ENCODE assay signal across 8 cellular contexts in genomic region chr14:50830932-50831703, GRCh38. TPM values are rescaled to one million over a fixed set of nuclear protein-coding genes. Genes with fewer than 3 reads are reported as not detected.
DNase-seq lines count a peak whose midpoint lies in the region; ATAC-seq, FAIRE-seq and TF ChIP-seq lines count a peak whose summit lies in the region.

NIN (minus strand) TSS chr14:50831162; CDS start chr14:50822056, 9,106 bp downstream.

- peak; percentile 88 for FAIRE-seq in GM12891 (lab: Jason Lieb, UNC)
- no peak for FAIRE-seq in astrocyte (lab: Jason Lieb, UNC)

- peak within 1 kb of the TSS; percentile 97 for H3K4me3 Mint-ChIP-seq in astrocyte (ENCODE audit: unreplicated experiment)

- intact Hi-C loops in T-helper 2 cell treated with Interferon-gamma antibody and Interleukin-4, amounts not matched to agents 100 ng/mL and 5 ng/mL, for 36 hours (cut with micrococcal nuclease), result loop anchor here (1.0 to 10.0 kb wide), 7 partner anchors 9 to 966 kb away; partner anchors contain the start of genes DMAC2L and L2HGDH

- no peaks in the 10 kb centered on the region for H3K9me2 ChIP-seq in hepatocyte (replicated peaks; ENCODE audit: insufficient read depth)

- no peaks in the 10 kb centered on the region for H3K27me3 ChIP-seq in astrocyte (ENCODE audit: insufficient read depth, low read length)
- peaks cover 67% of the 10 kb centered on the region for H3K27me3 ChIP-seq in hepatocyte

- H3K4me1 ChIP-seq in astrocyte (ENCODE audit: insufficient read depth, low read length) (peaks cover 18% of the 10 kb centered on the region), hepatocyte (ENCODE audit: insufficient read depth) (peaks cover 16% of the 10 kb centered on the region)

- peaks cover 2% of the 10 kb centered on the region for H3K36me3 Mint-ChIP-seq in astrocyte (ENCODE audit: low read depth, unreplicated experiment)

- no peak for TF ChIP-seq CTCF in astrocyte (IDR thresholded peaks at IDR 0.05; ENCODE audit: insufficient read depth, low read depth, low read length)
- no peak for TF ChIP-seq CTCF in hepatocyte (IDR thresholded peaks at IDR 0.05; ENCODE audit: poor library complexity)

- under 1% methylated on average over 75 of the region's 96 CpGs for WGBS in hepatocyte (ENCODE audit: low lambda C conversion rate, missing lambda C conversion rate)

- peaks cover 6% of the 10 kb centered on the region for H3K27me3 Mint-ChIP-seq in astrocyte (ENCODE audit: low read depth, unreplicated experiment)

- H3K4me2 ChIP-seq in astrocyte (ENCODE audit: low read length), result peak within 1 kb of the TSS; percentile 90
- H3K4me2 ChIP-seq in hepatocyte, result peak within 1 kb of the TSS; percentile 97

- H3K36me3 ChIP-seq in astrocyte (ENCODE audit: insufficient read depth, low read length) (no peaks in the 10 kb centered on the region), hepatocyte (replicated peaks; ENCODE audit: insufficient read depth, low read depth) (no peaks in the 10 kb centered on the region)

- H4K20me1 ChIP-seq in astrocyte (ENCODE audit: insufficient read depth, low read length) (peaks cover 41% of the 10 kb centered on the region), hepatocyte (ENCODE audit: insufficient read depth, poor library complexity, severe bottlenecking) (peaks cover 30% of the 10 kb centered on the region)

- H3K9me3 Mint-ChIP-seq in astrocyte (ENCODE audit: unreplicated experiment), result no peaks in the 10 kb centered on the region

- H3K4me3 ChIP-seq in astrocyte (ENCODE audit: insufficient read depth, low read depth, low read length), result peak within 1 kb of the TSS; percentile 83
- H3K4me3 ChIP-seq in hepatocyte, result peak within 1 kb of the TSS; percentile 87

- H3K27ac Mint-ChIP-seq in astrocyte (ENCODE audit: unreplicated experiment), result peak within 1 kb of the TSS; percentile 90

- peak; percentile 71 for ATAC-seq in HG02623 (IDR thresholded peaks at IDR 0.05; ENCODE audit: unreplicated experiment)

- H3K4me1 Mint-ChIP-seq in astrocyte (ENCODE audit: low read depth, unreplicated experiment), result peaks cover 21% of the 10 kb centered on the region

- H3K9ac ChIP-seq in astrocyte (ENCODE audit: low read length), result peak within 1 kb of the TSS; percentile 84

- peak within 1 kb of the TSS; percentile 67 for H3K27ac ChIP-seq in astrocyte (ENCODE audit: low read depth, low read length)
- peak within 1 kb of the TSS; percentile 84 for H3K27ac ChIP-seq in hepatocyte

- 0 out of 2 replicates have a peak, but pooled peaks have one; percentile 4 for TF ChIP-seq POLR2A in GM12891 (IDR thresholded peaks at IDR 0.05; ENCODE audit: low read depth, low read length)

- H3K9me3 ChIP-seq in astrocyte (ENCODE audit: insufficient read depth, low read depth, low read length) (no peaks in the 10 kb centered on the region), hepatocyte (ENCODE audit: low read depth) (no peaks in the 10 kb centered on the region)

- H2AFZ ChIP-seq in astrocyte (ENCODE audit: low read depth, low read length) (peak within 1 kb of the TSS; percentile 97), hepatocyte (peak within 1 kb of the TSS; percentile 75)

- H3K79me2 ChIP-seq in astrocyte (ENCODE audit: insufficient read depth, low read length), result peaks cover 40% of the 10 kb centered on the region
- H3K79me2 ChIP-seq in hepatocyte, result peaks cover 26% of the 10 kb centered on the region

- peak; percentile 64 for DNase-seq in GM12891 (ENCODE audit: insufficient read length, low spot score)
- DNase-seq in NCI-H1105 (lab: John Stamatoyannopoulos, UW), result peak; percentile 81
- peak; percentile 58 for DNase-seq in astrocyte (ENCODE audit: low read depth)
- peak; percentile 92 for DNase-seq in hepatocyte (ENCODE audit: low spot score)
- DNase-seq in retina, result peak; percentile 88
- no peak for DNase-seq in OCI-M2 (lab: John Stamatoyannopoulos, UW; ENCODE audit: unreplicated experiment)

TF ChIP-seq in GM12891, 5 proteins besides CTCF, POLR2A, EP300 and RAD21:
- TF ChIP-seq POLR2AphosphoS5 (IDR thresholded peaks at IDR 0.05; ENCODE audit: low read depth, low read length), result no peak; the same call in none of the 2 replicates
- TF ChIP-seq TAF1 (IDR thresholded peaks at IDR 0.05; ENCODE audit: low read depth, low read length), result 0 out of 2 replicates have a peak, but pooled peaks have one; percentile 42

RNA-seq across cellular contexts. Expression of gene NIN, which starts in this region (rescaled TPM):
- 41.6 TPM for polyA plus RNA-seq in GM12891 (2012; ENCODE audit: low read depth, missing spikeins)
- total RNA-seq in T-helper 2 cell treated with Interferon-gamma antibody and Interleukin-4, amounts not matched to agents 100 ng/mL and 5 ng/mL, for 36 hours, result 65.1 and 68.9 TPM in 2 replicates
- 38.2 and 45.4 TPM in 2 replicates for total RNA-seq in astrocyte
- 9.9 and 11.6 TPM in 2 replicates for total RNA-seq in hepatocyte
- polyA plus RNA-seq in hepatocyte, result 4.2 and 7.3 TPM in 2 replicates
